7 cellular contexts compared by ENCODE assay signal in the genomic region with DNA sequence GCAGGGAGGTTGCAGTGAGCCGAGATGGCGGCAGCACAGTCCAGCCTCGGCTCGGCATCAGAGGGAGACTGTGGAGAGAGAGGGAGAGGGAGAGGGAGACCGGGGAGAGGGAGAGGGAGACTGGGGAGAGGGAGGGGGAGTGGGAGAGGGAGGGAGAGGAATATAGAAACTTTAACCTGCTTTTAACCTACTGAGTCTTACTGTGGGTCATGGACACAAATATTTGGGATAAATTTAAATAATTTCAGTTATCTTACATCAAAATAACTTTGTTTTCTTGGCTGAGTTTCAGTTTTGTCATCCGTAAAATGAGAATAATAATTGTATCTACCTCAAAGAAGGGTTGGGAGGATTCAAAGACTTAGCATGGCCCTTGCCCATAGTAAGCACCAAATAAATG.
"Had no signal": no experiment of that assay in that cellular context is flagged by ENCODE, and none has a peak within 500 bp of the region (broad histone marks: within the 10 kb centered on the region; RNA-seq: fewer than 3 reads in every experiment).

No MANE protein-coding gene starts in this region.

- H3K9ac ChIP-seq: KMS-11 had no signal

- H3K4me2 ChIP-seq: KMS-11 had no signal

- DNase-seq: IMR-90, KBM-7, KG1 had no signal

- H3K27me3 Mint-ChIP-seq: IgD-negative memory B cell had no signal

- H3K36me3 Mint-ChIP-seq: IgD-negative memory B cell had no signal

- H3K9me3 Mint-ChIP-seq: IgD-negative memory B cell had no signal

- H3K27ac Mint-ChIP-seq: IgD-negative memory B cell had no signal

- H3K27ac ChIP-seq: HL-60, KMS-11 had no signal

- FAIRE-seq: HTR-8/SVneo had no signal

- H3K4me3 Mint-ChIP-seq: IgD-negative memory B cell had no signal
